ENCODE assay signal across 30 cellular contexts in genomic region chr4:59060002-59060846, GRCh38.
"Had no signal": no experiment of that assay in that cellular context is flagged by ENCODE, and none has a peak within 500 bp of the region (broad histone marks: within the 10 kb centered on the region; RNA-seq: fewer than 3 reads in every experiment).

No MANE protein-coding gene starts in this region.

- H3K9ac ChIP-seq: parathyroid adenoma had no signal

- H3K4me3 ChIP-seq: colonic mucosa, esophagus muscularis mucosa, gastroesophageal sphincter, heart right ventricle, mucosa of descending colon, right atrium auricular region, testis, tibial artery had no signal

- H3K36me3 ChIP-seq: colonic mucosa, esophagus muscularis mucosa, gastroesophageal sphincter, heart right ventricle, right atrium auricular region, tibial artery had no signal

- H3K9me3 Mint-ChIP-seq: dendritic cell treated with granulocyte-macrophage colony-stimulating factor and Interleukin-4, amounts not matched to agents 40 ng/mL and 50 ng/mL, for 4 days; endodermal cell; mesothelial cell of epicardium; neural crest cell; type B pancreatic cell had no signal

- H3K79me2 ChIP-seq: parathyroid adenoma had no signal

- H3K4me1 Mint-ChIP-seq: immature natural killer cell; naive B cell; neural crest cell; stimulated activated memory B cell treated with anti-CD40 and anti-IgM and Interleukin-4, amounts not matched to agents 10 μg/mL and 1 μg/mL and 100 μg/mL, for 72 hours had no signal

- H3K27ac ChIP-seq: colonic mucosa, esophagus muscularis mucosa, foreskin keratinocyte, gastroesophageal sphincter, heart right ventricle, parathyroid adenoma, right atrium auricular region, testis, tibial artery had no signal

- H3K36me3 Mint-ChIP-seq: immature natural killer cell; mesothelial cell of epicardium; naive B cell; natural killer cell treated with Interleukin-12 subunit alpha and Interleukin-12 subunit beta and Interleukin-15 and Interleukin-18, amount 100 ng/mL, for 72 hours; stimulated activated memory B cell treated with anti-CD40 and anti-IgM and Interleukin-4, amounts not matched to agents 10 μg/mL and 1 μg/mL and 100 μg/mL, for 72 hours; type B pancreatic cell had no signal

- H2AFZ ChIP-seq: parathyroid adenoma had no signal

- DNase-seq: colonic mucosa; effector CD8-positive, alpha-beta T cell; endodermal cell; foreskin keratinocyte; heart right ventricle; hippocampal formation; immature natural killer cell; islet precursor cell; mesenchymal stem cell; mucosa of descending colon; naive B cell; stimulated activated CD4-positive, alpha-beta T cell treated with anti-CD3 and anti-CD28 coated beads, Interleukin-4, amount 100 ng/mL, for 4 hours; stimulated activated naive CD8-positive, alpha-beta T cell treated with anti-CD3 and anti-CD28 coated beads, Interleukin-15, Interleukin-2, amounts not matched to agents 100 U/mL and 50 U/mL, for 24 hours; substantia nigra; testis; tibial artery had no signal

- H3K27me3 ChIP-seq: colonic mucosa, esophagus muscularis mucosa, foreskin keratinocyte, gastroesophageal sphincter, heart right ventricle, right atrium auricular region, testis, tibial artery had no signal

- ATAC-seq: foreskin keratinocyte; gastroesophageal sphincter; heart right ventricle; mucosa of descending colon; natural killer cell treated with Interleukin-12 subunit alpha and Interleukin-12 subunit beta and Interleukin-15 and Interleukin-18, amount 100 ng/mL, for 72 hours; sciatic nerve; stimulated activated memory B cell treated with anti-CD40 and anti-IgM and Interleukin-4, amounts not matched to agents 10 μg/mL and 1 μg/mL and 100 μg/mL, for 72 hours; stimulated activated naive CD8-positive, alpha-beta T cell treated with anti-CD3 and anti-CD28 coated beads, Interleukin-15, Interleukin-2, amounts not matched to agents 100 U/mL and 50 U/mL, for 24 hours had no signal

- H3K4me1 ChIP-seq: colonic mucosa, esophagus muscularis mucosa, foreskin keratinocyte, gastroesophageal sphincter, heart right ventricle, parathyroid adenoma, right atrium auricular region, testis, tibial artery had no signal

- H3K9me3 ChIP-seq: colonic mucosa, esophagus muscularis mucosa, gastroesophageal sphincter, heart right ventricle, mucosa of descending colon, right atrium auricular region, testis, tibial artery had no signal

- H3K27me3 Mint-ChIP-seq: dendritic cell treated with granulocyte-macrophage colony-stimulating factor and Interleukin-4, amounts not matched to agents 40 ng/mL and 50 ng/mL, for 4 days; naive B cell; natural killer cell treated with Interleukin-12 subunit alpha and Interleukin-12 subunit beta and Interleukin-15 and Interleukin-18, amount 100 ng/mL, for 72 hours; stimulated activated memory B cell treated with anti-CD40 and anti-IgM and Interleukin-4, amounts not matched to agents 10 μg/mL and 1 μg/mL and 100 μg/mL, for 72 hours; type B pancreatic cell had no signal

- FAIRE-seq: endothelial cell of umbilical vein, urothelium cell line had no signal

- H3K4me3 Mint-ChIP-seq: dendritic cell treated with granulocyte-macrophage colony-stimulating factor and Interleukin-4, amounts not matched to agents 40 ng/mL and 50 ng/mL, for 4 days; endodermal cell; immature natural killer cell; mesothelial cell of epicardium; natural killer cell treated with Interleukin-12 subunit alpha and Interleukin-12 subunit beta and Interleukin-15 and Interleukin-18, amount 100 ng/mL, for 72 hours; neural crest cell; stimulated activated memory B cell treated with anti-CD40 and anti-IgM and Interleukin-4, amounts not matched to agents 10 μg/mL and 1 μg/mL and 100 μg/mL, for 72 hours; type B pancreatic cell had no signal

- H3K27ac Mint-ChIP-seq: dendritic cell treated with granulocyte-macrophage colony-stimulating factor and Interleukin-4, amounts not matched to agents 40 ng/mL and 50 ng/mL, for 4 days; endodermal cell; immature natural killer cell; mesothelial cell of epicardium; naive B cell; natural killer cell treated with Interleukin-12 subunit alpha and Interleukin-12 subunit beta and Interleukin-15 and Interleukin-18, amount 100 ng/mL, for 72 hours; progenitor cell of endocrine pancreas; stimulated activated memory B cell treated with anti-CD40 and anti-IgM and Interleukin-4, amounts not matched to agents 10 μg/mL and 1 μg/mL and 100 μg/mL, for 72 hours; type B pancreatic cell had no signal
